24 cellular contexts compared by ENCODE assay signal in genomic region chr6:119325559-119326240, GRCh38. TPM values are rescaled to one million over a fixed set of nuclear protein-coding genes. Genes with fewer than 3 reads are reported as not detected.
DNase-seq lines count a peak whose midpoint lies in the region; ATAC-seq, FAIRE-seq and TF ChIP-seq lines count a peak whose summit lies in the region.
"Had no signal": no experiment of that assay in that cellular context is flagged by ENCODE, and none has a peak within 500 bp of the region (broad histone marks: within the 10 kb centered on the region; RNA-seq: fewer than 3 reads in every experiment).

No MANE protein-coding gene starts in this region.

- intact Hi-C loops in cardiac septum (cut with DNase I): no loop called here
- intact Hi-C loops in kidney (cut with DNase I): no loop called here

- peak overlapping the region; percentile 60 for H3K27ac Mint-ChIP-seq in progenitor cell of endocrine pancreas
- no peak overlapping the region for H3K27ac Mint-ChIP-seq in activated T-cell treated with anti-CD3 and anti-CD28 coated beads, Interleukin-2, amount 50 U/mL, for 72 hours
- H3K27ac Mint-ChIP-seq: B cell, HFFc6 had no signal

- FAIRE-seq in kidney (lab: Jason Lieb, UNC): no peak
- FAIRE-seq: GM18507, HTR-8/SVneo had no signal

- no peak for ATAC-seq in HG02852 (IDR thresholded peaks at IDR 0.05; ENCODE audit: unreplicated experiment)
- no peak for ATAC-seq in activated T-cell treated with anti-CD3 and anti-CD28 coated beads, Interleukin-2, amount 50 U/mL, for 72 hours (replicated peaks in 1 of 2)
- ATAC-seq: GM23338 had no signal

- H3K4me3 Mint-ChIP-seq in progenitor cell of endocrine pancreas (ENCODE audit: low read depth): no peak overlapping the region
- H3K4me3 Mint-ChIP-seq in activated T-cell treated with anti-CD3 and anti-CD28 coated beads, Interleukin-2, amount 50 U/mL, for 72 hours: no peak overlapping the region
- H3K4me3 Mint-ChIP-seq: B cell, GM23338, H9, HFFc6 had no signal

- DNase-seq in cardiac muscle cell (ENCODE audit: low read depth in 1 of 2, low spot score in 1 of 2) (no peak), cardiac septum (ENCODE audit: low spot score) (no peak), NCI-H526 treated with DMSO at 0.1 percent for 48 hours (lab: John Stamatoyannopoulos, UW) (peak; percentile 94), kidney (peak; percentile 29), progenitor cell of endocrine pancreas (ENCODE audit: low spot score, unreplicated experiment) (no peak), A172 (ENCODE audit: low spot score) (no peak)
- DNase-seq in activated T-cell treated with anti-CD3 and anti-CD28 coated beads, Interleukin-2, amount 50 U/mL, for 72 hours: no peak
- DNase-seq: DMS153, DND-41, H9, HFFc6, KG1, MG63, NCI-H2029, NCI-H446, Peyer's patch, SIG-M5 had no signal

- H3K27ac ChIP-seq in cardiac muscle cell (peak overlapping the region; percentile 3), kidney (ENCODE audit: low read depth in 2 of 2, low read length in 2 of 2) (no peak overlapping the region)
- H3K27ac ChIP-seq: C4-2B, Peyer's patch, SK-N-MC had no signal

- no peak overlapping the region for H3K9ac ChIP-seq in kidney (ENCODE audit: low read length in 2 of 2)

- H3K9me3 ChIP-seq in cardiac muscle cell (ENCODE audit: low read depth) (no peaks in the 10 kb centered on the region), kidney (ENCODE audit: control insufficient read depth in 1 of 2, low read length in 2 of 2) (no peaks in the 10 kb centered on the region)
- H3K9me3 ChIP-seq: MG63, Peyer's patch had no signal

- peaks cover 35% of the 10 kb centered on the region for H3K4me1 Mint-ChIP-seq in progenitor cell of endocrine pancreas (ENCODE audit: low read depth)
- H3K4me1 Mint-ChIP-seq in activated T-cell treated with anti-CD3 and anti-CD28 coated beads, Interleukin-2, amount 50 U/mL, for 72 hours (ENCODE audit: low read depth): peaks cover 21% of the 10 kb centered on the region

- no peaks in the 10 kb centered on the region for H3K9me3 Mint-ChIP-seq in progenitor cell of endocrine pancreas (ENCODE audit: low read depth)
- no peaks in the 10 kb centered on the region for H3K9me3 Mint-ChIP-seq in activated T-cell treated with anti-CD3 and anti-CD28 coated beads, Interleukin-2, amount 50 U/mL, for 72 hours
- H3K9me3 Mint-ChIP-seq: GM23338, H9, HFFc6 had no signal

- no peaks in the 10 kb centered on the region for H3K27me3 ChIP-seq in cardiac muscle cell
- H3K27me3 ChIP-seq: MG63, Peyer's patch had no signal

- H3K36me3 Mint-ChIP-seq in progenitor cell of endocrine pancreas (ENCODE audit: insufficient read depth): no peaks in the 10 kb centered on the region
- peaks cover 4% of the 10 kb centered on the region in 2 donors for H3K36me3 Mint-ChIP-seq in activated T-cell treated with anti-CD3 and anti-CD28 coated beads, Interleukin-2, amount 50 U/mL, for 72 hours (ENCODE audit: insufficient read depth in 2 of 2)

- H3K27me3 Mint-ChIP-seq in progenitor cell of endocrine pancreas: no peaks in the 10 kb centered on the region
- no peaks in the 10 kb centered on the region for H3K27me3 Mint-ChIP-seq in activated T-cell treated with anti-CD3 and anti-CD28 coated beads, Interleukin-2, amount 50 U/mL, for 72 hours (ENCODE audit: low read depth)
- H3K27me3 Mint-ChIP-seq: B cell had no signal

- no peak for TF ChIP-seq CTCF in cardiac muscle cell (IDR thresholded peaks at IDR 0.05; ENCODE audit: low read depth, low read length)
- no peak for TF ChIP-seq CTCF in kidney (IDR thresholded peaks at IDR 0.05; ENCODE audit: borderline replicate concordance, extremely low read depth, insufficient read depth)
- no peak for TF ChIP-seq CTCF in progenitor cell of endocrine pancreas (IDR thresholded peaks at IDR 0.05; ENCODE audit: unreplicated experiment)

- no peaks in the 10 kb centered on the region for H3K36me3 ChIP-seq in cardiac muscle cell
- peaks cover 6 to 9% of the 10 kb centered on the region in 2 donors for H3K36me3 ChIP-seq in kidney (ENCODE audit: control insufficient read depth in 1 of 2, insufficient read depth in 2 of 2, low read length in 2 of 2)
- H3K36me3 ChIP-seq: MG63 had no signal

- H3K4me3 ChIP-seq in cardiac muscle cell: no peak overlapping the region
- H3K4me3 ChIP-seq in kidney (ENCODE audit: low read length in 2 of 2): no peak overlapping the region
- H3K4me3 ChIP-seq: GM23338, MG63, Peyer's patch, SK-N-MC had no signal

- peaks cover 24% of the 10 kb centered on the region for H3K4me1 ChIP-seq in cardiac muscle cell (ENCODE audit: low read depth)
- H3K4me1 ChIP-seq in kidney (ENCODE audit: control insufficient read depth in 1 of 2, insufficient read depth in 1 of 2, low read depth in 1 of 2, low read length in 2 of 2): peaks cover 5 to 11% of the 10 kb centered on the region in 2 donors

RNA-seq across cellular contexts. Expression of gene MAN1A1, which starts 23.9 kb away (rescaled TPM):
- total RNA-seq in cardiac muscle cell (30.0 and 34.8 TPM in 2 replicates), cardiac septum (15.0 TPM), kidney (68.5 TPM), progenitor cell of endocrine pancreas (27.6 and 29.3 TPM in 2 replicates)
- polyA plus RNA-seq in cardiac muscle cell (19.2 and 21.5 TPM in 2 replicates), kidney (ENCODE audit: insufficient read depth, low read depth, low replicate concordance) (30.4 TPM)
- 5.7 and 6.3 TPM in 2 replicates for total RNA-seq in A172 (2014; rRNA removed; shearing (Covaris generic))
- total RNA-seq in activated T-cell treated with anti-CD3 and anti-CD28 coated beads, Interleukin-2, amount 50 U/mL, for 72 hours: 10 to 100 TPM; 25.2 to 26.6 TPM

Comparison
In these comparisons a context has a peak if more than half of its experiments do, and no peak if none do; other contexts are left out.
1. DNase-seq: peak in NCI-H526 treated with DMSO at 0.1 percent for 48 hours (single experiment) and kidney (single experiment); none in cardiac muscle cell (0 of 2), cardiac septum (single experiment), progenitor cell of endocrine pancreas (single experiment), A172 (single experiment) and activated T-cell treated with anti-CD3 and anti-CD28 coated beads, Interleukin-2, amount 50 U/mL, for 72 hours (0 of 2).